Comparison of ENCODE assay signal across 1 cellular context in genomic region chr2:155256803-155257202, GRCh38.
TF ChIP-seq lines count a peak whose summit lies in the region.

No MANE protein-coding gene starts in this region.

TF ChIP-seq in HepG2, 621 proteins besides CTCF, POLR2A, EP300 and RAD21 (continued from another document and continues in another):
- TF ChIP-seq HMGXB4 (CRISPR knock-in tag; IDR thresholded peaks at IDR 0.05; ENCODE audit: borderline replicate concordance in 1 of 2, low read depth in 1 of 2) (peak; percentile 41 to 69; a peak in 3 of 4 replicates), TRAFD1 (CRISPR knock-in tag; IDR thresholded peaks at IDR 0.05; ENCODE audit: borderline replicate concordance) (no peak), TCF7L2 (IDR thresholded peaks at IDR 0.05; ENCODE audit: low read depth, low read length) (no peak), FOXP1 (IDR thresholded peaks at IDR 0.05) (no peak), FOXP1 (CRISPR knock-in tag; IDR thresholded peaks at IDR 0.05) (no peak), SOX6 (IDR thresholded peaks at IDR 0.05) (no peak), SOX6 (CRISPR knock-in tag; IDR thresholded peaks at IDR 0.05) (peak; percentile 58), ZNF607 (CRISPR knock-in tag; IDR thresholded peaks at IDR 0.05; ENCODE audit: borderline replicate concordance) (no peak), ZNF333 (CRISPR knock-in tag; IDR thresholded peaks at IDR 0.05; ENCODE audit: borderline replicate concordance) (no peak), ZNF652 (CRISPR knock-in tag; IDR thresholded peaks at IDR 0.05; ENCODE audit: borderline replicate concordance, low read depth) (no peak), SKI (IDR thresholded peaks at IDR 0.05; ENCODE audit: partially characterized antibody) (no peak), NR2F1 (CRISPR knock-in tag; IDR thresholded peaks at IDR 0.05) (no peak), DMTF1 (CRISPR knock-in tag; IDR thresholded peaks at IDR 0.05) (no peak), ERF (CRISPR knock-in tag; IDR thresholded peaks at IDR 0.05) (no peak), ZNF766 (CRISPR knock-in tag; IDR thresholded peaks at IDR 0.05; ENCODE audit: borderline replicate concordance) (no peak), HHEX (CRISPR knock-in tag; IDR thresholded peaks at IDR 0.05) (no peak), GPBP1L1 (CRISPR knock-in tag; IDR thresholded peaks at IDR 0.05) (no peak), REL (CRISPR knock-in tag; conservative IDR thresholded peaks at IDR 0.05) (no peak), ZNF644 (CRISPR knock-in tag; IDR thresholded peaks at IDR 0.05; ENCODE audit: low read depth) (peak; percentile 22; the same call in 1 of the 2 replicates), NFKB2 (CRISPR knock-in tag; IDR thresholded peaks at IDR 0.05; ENCODE audit: borderline replicate concordance) (no peak), XRCC5 (optimal IDR thresholded peaks at IDR 0.05; ENCODE audit: low read length) (peak; percentile 53), ZNF704 (CRISPR knock-in tag; IDR thresholded peaks at IDR 0.05; ENCODE audit: borderline replicate concordance) (no peak), KLF6 (CRISPR knock-in tag; IDR thresholded peaks at IDR 0.05) (no peak)
- TF ChIP-seq, protein P1, sequence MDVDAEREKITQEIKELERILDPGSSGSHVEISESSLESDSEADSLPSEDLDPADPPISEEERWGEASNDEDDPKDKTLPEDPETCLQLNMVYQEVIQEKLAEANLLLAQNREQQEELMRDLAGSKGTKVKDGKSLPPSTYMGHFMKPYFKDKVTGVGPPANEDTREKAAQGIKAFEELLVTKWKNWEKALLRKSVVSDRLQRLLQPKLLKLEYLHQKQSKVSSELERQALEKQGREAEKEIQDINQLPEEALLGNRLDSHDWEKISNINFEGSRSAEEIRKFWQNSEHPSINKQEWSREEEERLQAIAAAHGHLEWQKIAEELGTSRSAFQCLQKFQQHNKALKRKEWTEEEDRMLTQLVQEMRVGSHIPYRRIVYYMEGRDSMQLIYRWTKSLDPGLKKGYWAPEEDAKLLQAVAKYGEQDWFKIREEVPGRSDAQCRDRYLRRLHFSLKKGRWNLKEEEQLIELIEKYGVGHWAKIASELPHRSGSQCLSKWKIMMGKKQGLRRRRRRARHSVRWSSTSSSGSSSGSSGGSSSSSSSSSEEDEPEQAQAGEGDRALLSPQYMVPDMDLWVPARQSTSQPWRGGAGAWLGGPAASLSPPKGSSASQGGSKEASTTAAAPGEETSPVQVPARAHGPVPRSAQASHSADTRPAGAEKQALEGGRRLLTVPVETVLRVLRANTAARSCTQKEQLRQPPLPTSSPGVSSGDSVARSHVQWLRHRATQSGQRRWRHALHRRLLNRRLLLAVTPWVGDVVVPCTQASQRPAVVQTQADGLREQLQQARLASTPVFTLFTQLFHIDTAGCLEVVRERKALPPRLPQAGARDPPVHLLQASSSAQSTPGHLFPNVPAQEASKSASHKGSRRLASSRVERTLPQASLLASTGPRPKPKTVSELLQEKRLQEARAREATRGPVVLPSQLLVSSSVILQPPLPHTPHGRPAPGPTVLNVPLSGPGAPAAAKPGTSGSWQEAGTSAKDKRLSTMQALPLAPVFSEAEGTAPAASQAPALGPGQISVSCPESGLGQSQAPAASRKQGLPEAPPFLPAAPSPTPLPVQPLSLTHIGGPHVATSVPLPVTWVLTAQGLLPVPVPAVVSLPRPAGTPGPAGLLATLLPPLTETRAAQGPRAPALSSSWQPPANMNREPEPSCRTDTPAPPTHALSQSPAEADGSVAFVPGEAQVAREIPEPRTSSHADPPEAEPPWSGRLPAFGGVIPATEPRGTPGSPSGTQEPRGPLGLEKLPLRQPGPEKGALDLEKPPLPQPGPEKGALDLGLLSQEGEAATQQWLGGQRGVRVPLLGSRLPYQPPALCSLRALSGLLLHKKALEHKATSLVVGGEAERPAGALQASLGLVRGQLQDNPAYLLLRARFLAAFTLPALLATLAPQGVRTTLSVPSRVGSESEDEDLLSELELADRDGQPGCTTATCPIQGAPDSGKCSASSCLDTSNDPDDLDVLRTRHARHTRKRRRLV (CRISPR knock-in tag; IDR thresholded peaks at IDR 0.05): no peak
- TF ChIP-seq, protein P2, sequence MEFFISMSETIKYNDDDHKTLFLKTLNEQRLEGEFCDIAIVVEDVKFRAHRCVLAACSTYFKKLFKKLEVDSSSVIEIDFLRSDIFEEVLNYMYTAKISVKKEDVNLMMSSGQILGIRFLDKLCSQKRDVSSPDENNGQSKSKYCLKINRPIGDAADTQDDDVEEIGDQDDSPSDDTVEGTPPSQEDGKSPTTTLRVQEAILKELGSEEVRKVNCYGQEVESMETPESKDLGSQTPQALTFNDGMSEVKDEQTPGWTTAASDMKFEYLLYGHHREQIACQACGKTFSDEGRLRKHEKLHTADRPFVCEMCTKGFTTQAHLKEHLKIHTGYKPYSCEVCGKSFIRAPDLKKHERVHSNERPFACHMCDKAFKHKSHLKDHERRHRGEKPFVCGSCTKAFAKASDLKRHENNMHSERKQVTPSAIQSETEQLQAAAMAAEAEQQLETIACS (CRISPR knock-in tag; IDR thresholded peaks at IDR 0.05): no peak
- TF ChIP-seq, protein P3, sequence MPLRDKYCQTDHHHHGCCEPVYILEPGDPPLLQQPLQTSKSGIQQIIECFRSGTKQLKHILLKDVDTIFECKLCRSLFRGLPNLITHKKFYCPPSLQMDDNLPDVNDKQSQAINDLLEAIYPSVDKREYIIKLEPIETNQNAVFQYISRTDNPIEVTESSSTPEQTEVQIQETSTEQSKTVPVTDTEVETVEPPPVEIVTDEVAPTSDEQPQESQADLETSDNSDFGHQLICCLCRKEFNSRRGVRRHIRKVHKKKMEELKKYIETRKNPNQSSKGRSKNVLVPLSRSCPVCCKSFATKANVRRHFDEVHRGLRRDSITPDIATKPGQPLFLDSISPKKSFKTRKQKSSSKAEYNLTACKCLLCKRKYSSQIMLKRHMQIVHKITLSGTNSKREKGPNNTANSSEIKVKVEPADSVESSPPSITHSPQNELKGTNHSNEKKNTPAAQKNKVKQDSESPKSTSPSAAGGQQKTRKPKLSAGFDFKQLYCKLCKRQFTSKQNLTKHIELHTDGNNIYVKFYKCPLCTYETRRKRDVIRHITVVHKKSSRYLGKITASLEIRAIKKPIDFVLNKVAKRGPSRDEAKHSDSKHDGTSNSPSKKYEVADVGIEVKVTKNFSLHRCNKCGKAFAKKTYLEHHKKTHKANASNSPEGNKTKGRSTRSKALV (CRISPR knock-in tag; IDR thresholded peaks at IDR 0.05): no peak
- TF ChIP-seq, protein P4, sequence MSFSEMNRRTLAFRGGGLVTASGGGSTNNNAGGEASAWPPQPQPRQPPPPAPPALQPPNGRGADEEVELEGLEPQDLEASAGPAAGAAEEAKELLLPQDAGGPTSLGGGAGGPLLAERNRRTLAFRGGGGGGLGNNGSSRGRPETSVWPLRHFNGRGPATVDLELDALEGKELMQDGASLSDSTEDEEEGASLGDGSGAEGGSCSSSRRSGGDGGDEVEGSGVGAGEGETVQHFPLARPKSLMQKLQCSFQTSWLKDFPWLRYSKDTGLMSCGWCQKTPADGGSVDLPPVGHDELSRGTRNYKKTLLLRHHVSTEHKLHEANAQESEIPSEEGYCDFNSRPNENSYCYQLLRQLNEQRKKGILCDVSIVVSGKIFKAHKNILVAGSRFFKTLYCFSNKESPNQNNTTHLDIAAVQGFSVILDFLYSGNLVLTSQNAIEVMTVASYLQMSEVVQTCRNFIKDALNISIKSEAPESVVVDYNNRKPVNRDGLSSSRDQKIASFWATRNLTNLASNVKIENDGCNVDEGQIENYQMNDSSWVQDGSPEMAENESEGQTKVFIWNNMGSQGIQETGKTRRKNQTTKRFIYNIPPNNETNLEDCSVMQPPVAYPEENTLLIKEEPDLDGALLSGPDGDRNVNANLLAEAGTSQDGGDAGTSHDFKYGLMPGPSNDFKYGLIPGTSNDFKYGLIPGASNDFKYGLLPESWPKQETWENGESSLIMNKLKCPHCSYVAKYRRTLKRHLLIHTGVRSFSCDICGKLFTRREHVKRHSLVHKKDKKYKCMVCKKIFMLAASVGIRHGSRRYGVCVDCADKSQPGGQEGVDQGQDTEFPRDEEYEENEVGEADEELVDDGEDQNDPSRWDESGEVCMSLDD (CRISPR knock-in tag; IDR thresholded peaks at IDR 0.05; ENCODE audit: borderline replicate concordance): no peak
- TF ChIP-seq, protein P5, sequence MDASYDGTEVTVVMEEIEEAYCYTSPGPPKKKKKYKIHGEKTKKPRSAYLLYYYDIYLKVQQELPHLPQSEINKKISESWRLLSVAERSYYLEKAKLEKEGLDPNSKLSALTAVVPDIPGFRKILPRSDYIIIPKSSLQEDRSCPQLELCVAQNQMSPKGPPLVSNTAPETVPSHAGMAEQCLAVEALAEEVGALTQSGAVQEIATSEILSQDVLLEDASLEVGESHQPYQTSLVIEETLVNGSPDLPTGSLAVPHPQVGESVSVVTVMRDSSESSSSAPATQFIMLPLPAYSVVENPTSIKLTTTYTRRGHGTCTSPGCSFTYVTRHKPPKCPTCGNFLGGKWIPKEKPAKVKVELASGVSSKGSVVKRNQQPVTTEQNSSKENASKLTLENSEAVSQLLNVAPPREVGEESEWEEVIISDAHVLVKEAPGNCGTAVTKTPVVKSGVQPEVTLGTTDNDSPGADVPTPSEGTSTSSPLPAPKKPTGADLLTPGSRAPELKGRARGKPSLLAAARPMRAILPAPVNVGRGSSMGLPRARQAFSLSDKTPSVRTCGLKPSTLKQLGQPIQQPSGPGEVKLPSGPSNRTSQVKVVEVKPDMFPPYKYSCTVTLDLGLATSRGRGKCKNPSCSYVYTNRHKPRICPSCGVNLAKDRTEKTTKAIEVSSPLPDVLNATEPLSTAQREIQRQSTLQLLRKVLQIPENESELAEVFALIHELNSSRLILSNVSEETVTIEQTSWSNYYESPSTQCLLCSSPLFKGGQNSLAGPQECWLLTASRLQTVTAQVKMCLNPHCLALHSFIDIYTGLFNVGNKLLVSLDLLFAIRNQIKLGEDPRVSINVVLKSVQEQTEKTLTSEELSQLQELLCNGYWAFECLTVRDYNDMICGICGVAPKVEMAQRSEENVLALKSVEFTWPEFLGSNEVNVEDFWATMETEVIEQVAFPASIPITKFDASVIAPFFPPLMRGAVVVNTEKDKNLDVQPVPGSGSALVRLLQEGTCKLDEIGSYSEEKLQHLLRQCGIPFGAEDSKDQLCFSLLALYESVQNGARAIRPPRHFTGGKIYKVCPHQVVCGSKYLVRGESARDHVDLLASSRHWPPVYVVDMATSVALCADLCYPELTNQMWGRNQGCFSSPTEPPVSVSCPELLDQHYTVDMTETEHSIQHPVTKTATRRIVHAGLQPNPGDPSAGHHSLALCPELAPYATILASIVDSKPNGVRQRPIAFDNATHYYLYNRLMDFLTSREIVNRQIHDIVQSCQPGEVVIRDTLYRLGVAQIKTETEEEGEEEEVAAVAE (CRISPR knock-in tag; IDR thresholded peaks at IDR 0.05; ENCODE audit: borderline replicate concordance): no peak
